9 cellular contexts compared by ENCODE assay signal in genomic region chr11:128772814-128773213, GRCh38.
DNase-seq lines count a peak whose midpoint lies in the region; ATAC-seq, FAIRE-seq and TF ChIP-seq lines count a peak whose summit lies in the region.
"Had no signal": no experiment of that assay in that cellular context is flagged by ENCODE, and none has a peak within 500 bp of the region (broad histone marks: within the 10 kb centered on the region; RNA-seq: fewer than 3 reads in every experiment).

No MANE protein-coding gene starts in this region.

- H2AFZ ChIP-seq in GM23248, result no peak overlapping the region

- H3K27me3 ChIP-seq in GM23248 (replicated peaks; ENCODE audit: insufficient read depth) (no peaks in the 10 kb centered on the region), MG63 (no peaks in the 10 kb centered on the region)

- no peaks in the 10 kb centered on the region for H3K27me3 Mint-ChIP-seq in IgD-negative memory B cell
- H3K27me3 Mint-ChIP-seq in activated CD4-positive, alpha-beta T cell treated with anti-CD3 and anti-CD28 coated beads for 36 hours, result no peaks in the 10 kb centered on the region
- peaks cover 11% of the 10 kb centered on the region for H3K27me3 Mint-ChIP-seq in endothelial cell (ENCODE audit: unreplicated experiment)

- H3K9me3 ChIP-seq in GM23248 (ENCODE audit: low read depth) (no peaks in the 10 kb centered on the region), MG63 (no peaks in the 10 kb centered on the region)

- POLR2A ChIA-PET in activated CD4-positive, alpha-beta T cell treated with anti-CD3 and anti-CD28 coated beads for 36 hours (lab: Charles Lee), result no interaction called here

- CTCF ChIA-PET in activated CD4-positive, alpha-beta T cell treated with anti-CD3 and anti-CD28 coated beads for 36 hours (lab: Charles Lee), result interaction anchor here (0.6 to 2.7 kb wide), 6 partner anchors 15 to 742 kb away, joined by 3 to 12 read pairs (median 5); no protein-coding TSS in a partner anchor

- no peak for TF ChIP-seq CTCF in endothelial cell (IDR thresholded peaks at IDR 0.05; ENCODE audit: unreplicated experiment)

- H3K4me2 ChIP-seq in GM23248 (ENCODE audit: unreplicated experiment), result no peak overlapping the region

- peaks cover 14 to 45% (median 40%) of the 10 kb centered on the region in 3 donors for H3K4me1 Mint-ChIP-seq in IgD-negative memory B cell
- H3K4me1 Mint-ChIP-seq in activated CD4-positive, alpha-beta T cell treated with anti-CD3 and anti-CD28 coated beads for 36 hours, result peaks cover 43% of the 10 kb centered on the region
- peaks cover 47% of the 10 kb centered on the region for H3K4me1 Mint-ChIP-seq in endothelial cell (ENCODE audit: unreplicated experiment)

- no peaks in the 10 kb centered on the region for H3K79me2 ChIP-seq in GM23248 (ENCODE audit: insufficient read depth)

- ATAC-seq in activated CD4-positive, alpha-beta T cell treated with anti-CD3 and anti-CD28 coated beads for 36 hours, result peak; percentile 28
- no peak for ATAC-seq in GM18511 (IDR thresholded peaks at IDR 0.05; ENCODE audit: unreplicated experiment)

- H3K9me3 Mint-ChIP-seq in IgD-negative memory B cell (no peaks in the 10 kb centered on the region), endothelial cell (ENCODE audit: unreplicated experiment) (no peaks in the 10 kb centered on the region)
- no peaks in the 10 kb centered on the region for H3K9me3 Mint-ChIP-seq in activated CD4-positive, alpha-beta T cell treated with anti-CD3 and anti-CD28 coated beads for 36 hours (ENCODE audit: low read depth)

- H3K36me3 Mint-ChIP-seq in IgD-negative memory B cell, result peaks cover 7% of the 10 kb centered on the region
- peaks cover 60% of the 10 kb centered on the region for H3K36me3 Mint-ChIP-seq in activated CD4-positive, alpha-beta T cell treated with anti-CD3 and anti-CD28 coated beads for 36 hours (ENCODE audit: low read depth)
- H3K36me3 Mint-ChIP-seq in endothelial cell (ENCODE audit: low read depth, unreplicated experiment), result peaks cover 77% of the 10 kb centered on the region

- H3K4me1 ChIP-seq in GM23248 (ENCODE audit: insufficient read depth), result no peaks in the 10 kb centered on the region

- H3K27ac ChIP-seq in GM23248, result no peak overlapping the region

- H3K27ac Mint-ChIP-seq in IgD-negative memory B cell (peak overlapping the region; percentile 57 to 94 (median 89)), endothelial cell (ENCODE audit: unreplicated experiment) (peak overlapping the region; percentile 72)
- H3K27ac Mint-ChIP-seq in activated CD4-positive, alpha-beta T cell treated with anti-CD3 and anti-CD28 coated beads for 36 hours, result peak overlapping the region; percentile 70

- no peak for TF ChIP-seq POLR2A in GM12891 (IDR thresholded peaks at IDR 0.05; ENCODE audit: low read depth, low read length)

- no peaks in the 10 kb centered on the region for H3K9me2 ChIP-seq in GM23248 (ENCODE audit: insufficient read depth)

- H3K4me3 Mint-ChIP-seq in IgD-negative memory B cell (peak overlapping the region; percentile 27 to 94 (median 44)), endothelial cell (ENCODE audit: unreplicated experiment) (peak overlapping the region; percentile 66)
- no peak overlapping the region for H3K4me3 Mint-ChIP-seq in activated CD4-positive, alpha-beta T cell treated with anti-CD3 and anti-CD28 coated beads for 36 hours

- H3F3A ChIP-seq in GM23248 (ENCODE audit: insufficient read depth), result no peaks in the 10 kb centered on the region

- peaks cover 22% of the 10 kb centered on the region; the same call in 1 of the 2 replicates for H3K36me3 ChIP-seq in GM23248 (ENCODE audit: low read depth)
- H3K36me3 ChIP-seq in MG63, result no peaks in the 10 kb centered on the region

- H3K4me3 ChIP-seq in GM23248 (no peak overlapping the region), MG63 (no peak overlapping the region)

- intact Hi-C loops in activated CD4-positive, alpha-beta T cell treated with anti-CD3 and anti-CD28 coated beads for 36 hours (cut with DNase I, micrococcal nuclease), result no loop called here

- WGBS in GM23248 (ENCODE audit: low coverage in 1 of 2, low lambda C conversion rate in 2 of 2, missing lambda C conversion rate in 2 of 2), 2 experiments, result 88 to 92% methylated on average over 12 of the region's 12 CpGs

- in situ Hi-C loops in GM23248 (cut with MboI), result no loop called here

- peak; percentile 59 for DNase-seq in activated CD4-positive, alpha-beta T cell treated with anti-CD3 and anti-CD28 coated beads for 36 hours
- no peak for DNase-seq in endothelial cell (ENCODE audit: low spot score)
- peak; percentile 28 for DNase-seq in stimulated activated CD8-positive, alpha-beta memory T cell treated with anti-CD3 and anti-CD28 coated beads, Interleukin-12 subunit alpha, Interleukin-12 subunit beta, amount 100 ng/mL, for 1 hour (ENCODE audit: low read depth)
- no peak for DNase-seq in GM23248
- DNase-seq in GM12891 (ENCODE audit: insufficient read length, low spot score), result no peak
- DNase-seq in MG63, result no peak
- DNase-seq: NCI-H774 had no signal

- no peak overlapping the region for H3K9ac ChIP-seq in GM23248

- FAIRE-seq in GM12891 (lab: Jason Lieb, UNC), result no peak

- no peaks in the 10 kb centered on the region for H4K20me1 ChIP-seq in GM23248 (ENCODE audit: insufficient read depth)

TF ChIP-seq in GM12891, 5 proteins besides CTCF, POLR2A, EP300 and RAD21:
- TF ChIP-seq SPI1 (IDR thresholded peaks at IDR 0.05; ENCODE audit: low read depth, low read length), result no peak
- no peak for TF ChIP-seq TAF1 (IDR thresholded peaks at IDR 0.05; ENCODE audit: low read depth, low read length)
- TF ChIP-seq POLR2AphosphoS5 (IDR thresholded peaks at IDR 0.05; ENCODE audit: low read depth, low read length), result no peak
- TF ChIP-seq POU2F2 (IDR thresholded peaks at IDR 0.05; ENCODE audit: low read depth, low read length), result no peak
TF ChIP-seq in GM12891: peak in this region for 0.

Comparison
In these comparisons a context has a peak if more than half of its experiments do, and no peak if none do; other contexts are left out.
1. DNase-seq: peak in activated CD4-positive, alpha-beta T cell treated with anti-CD3 and anti-CD28 coated beads for 36 hours (single experiment) and stimulated activated CD8-positive, alpha-beta memory T cell treated with anti-CD3 and anti-CD28 coated beads, Interleukin-12 subunit alpha, Interleukin-12 subunit beta, amount 100 ng/mL, for 1 hour (single experiment); none in endothelial cell (single experiment), GM23248 (single experiment), GM12891 (single experiment) and MG63 (single experiment).
2. Peak in every context shown above with its lines, with median percentiles within 50 percentile points of each other: H3K27ac Mint-ChIP-seq.